36 cellular contexts compared by ENCODE assay signal in genomic region chr3:114206342-114206741, GRCh38. TPM values are rescaled to one million over a fixed set of nuclear protein-coding genes. Genes with fewer than 3 reads are reported as not detected.
"Had no signal": no experiment of that assay in that cellular context is flagged by ENCODE, and none has a peak within 500 bp of the region (broad histone marks: within the 10 kb centered on the region; RNA-seq: fewer than 3 reads in every experiment).

No MANE protein-coding gene starts in this region.

- H3K4me3 Mint-ChIP-seq: activated B cell treated with CpG ODN at 0.5 μM for 24 hours; activated CD4-positive, alpha-beta memory T cell treated with anti-CD3 and anti-CD28 coated beads for 36 hours; activated CD4-positive, alpha-beta T cell treated with anti-CD3 and anti-CD28 coated beads, Interleukin-2, amount 10 ng/mL, durations not matched to agents 7 days and 5 days; activated naive CD4-positive, alpha-beta T cell treated with anti-CD3 and anti-CD28 coated beads for 36 hours; activated naive CD8-positive, alpha-beta T cell treated with anti-CD3 and anti-CD28 coated beads, Interleukin-2, amount 10 ng/mL, durations not matched to agents 7 days and 5 days; activated T-cell treated with anti-CD3 and anti-CD28 coated beads, Interleukin-2, amount 50 U/mL, for 4 hours; activated T-cell treated with anti-CD3 and anti-CD28 coated beads, Interleukin-2, amount 50 U/mL, for 72 hours; activated T-helper 1 cell treated with anti-CD3 and anti-CD28 coated beads, Interleukin-12 subunit alpha, Interleukin-12 subunit beta, Interleukin-2, Interleukin-4 antibody, amounts not matched to agents 30 ng/mL and 10 ng/mL and 1 ng/mL, durations not matched to agents 14 hours and 24 hours and 36 hours; activated T-helper 17 cell treated with anti-CD3 and anti-CD28 coated beads, Interleukin-2, amount 50 U/mL, for 72 hours; T-helper 1 cell treated with Interleukin-12 subunit alpha and Interleukin-12 subunit beta and Interleukin-4 antibody, amounts not matched to agents 30 μg/mL and 1 μg/mL, for 36 hours; T-helper 2 cell treated with Interferon-gamma antibody and Interleukin-4, amounts not matched to agents 5 μg/mL and 100 μg/mL, for 36 hours had no signal

- H3K4me1 Mint-ChIP-seq: activated CD4-positive, alpha-beta T cell treated with anti-CD3 and anti-CD28 coated beads, Interleukin-2, amount 10 ng/mL, durations not matched to agents 7 days and 5 days had no signal

- ATAC-seq: activated T-cell treated with anti-CD3 and anti-CD28 coated beads, Interleukin-2, amount 50 U/mL, for 4 hours; activated T-cell treated with anti-CD3 and anti-CD28 coated beads, Interleukin-2, amount 50 U/mL, for 72 hours; activated T-helper 17 cell treated with anti-CD3 and anti-CD28 coated beads, Interleukin-2, amount 50 U/mL, for 72 hours; body of pancreas had no signal

- DNase-seq: activated B cell treated with CpG ODN at 0.5 μM for 24 hours; activated CD4-positive, alpha-beta memory T cell treated with anti-CD3 and anti-CD28 coated beads for 36 hours; activated CD4-positive, alpha-beta T cell treated with anti-CD3 and anti-CD28 coated beads, Interleukin-2, amount 10 ng/mL, durations not matched to agents 7 days and 5 days; activated CD4-positive, alpha-beta T cell treated with anti-CD3 and anti-CD28 coated beads, Interleukin-2, amount 50 U/mL, for 4 hours; activated CD4-positive, CD25-positive, alpha-beta regulatory T cell treated with anti-CD3 and anti-CD28 coated beads, Interleukin-2, amount 50 U/mL, for 72 hours; activated CD8-positive, alpha-beta memory T cell treated with anti-CD3 and anti-CD28 coated beads, Interleukin-2, amount 50 U/mL, for 4 hours; activated effector memory CD4-positive, alpha-beta T cell treated with anti-CD3 and anti-CD28 coated beads, Interleukin-2, amount 50 U/mL, for 16 hours; activated gamma-delta T cell treated with Interleukin-2 at 50 U/mL for 16 hours; activated naive CD4-positive, alpha-beta T cell; activated naive CD4-positive, alpha-beta T cell treated with anti-CD3 and anti-CD28 coated beads for 36 hours; activated naive CD4-positive, alpha-beta T cell treated with anti-CD3 and anti-CD28 coated beads, Interleukin-2, amount 50 U/mL, for 16 hours; activated naive CD8-positive, alpha-beta T cell treated with anti-CD3 and anti-CD28 coated beads, Interleukin-2, amount 10 ng/mL, durations not matched to agents 7 days and 5 days; activated T-cell treated with anti-CD3 and anti-CD28 coated beads for 4 hours; activated T-cell treated with anti-CD3 and anti-CD28 coated beads, Interleukin-2, amount 50 U/mL, for 1 hour; activated T-cell treated with anti-CD3 and anti-CD28 coated beads, Interleukin-2, amount 50 U/mL, for 4 hours; activated T-cell treated with anti-CD3 and anti-CD28 coated beads, Interleukin-2, amount 50 U/mL, for 72 hours; adrenal gland; amniotic stem cell; aorta; body of pancreas; brain microvascular endothelial cell; central memory CD4-positive, alpha-beta T cell; SW 1271; T-helper 1 cell; T-helper 2 cell; T-helper 9 cell had no signal

- H3K27ac Mint-ChIP-seq: activated B cell treated with CpG ODN at 0.5 μM for 24 hours; activated CD4-positive, alpha-beta memory T cell treated with anti-CD3 and anti-CD28 coated beads for 36 hours; activated CD4-positive, alpha-beta T cell treated with anti-CD3 and anti-CD28 coated beads, Interleukin-2, amount 10 ng/mL, durations not matched to agents 7 days and 5 days; activated naive CD4-positive, alpha-beta T cell treated with anti-CD3 and anti-CD28 coated beads for 36 hours; activated naive CD4-positive, alpha-beta T cell treated with anti-CD3 and anti-CD28 coated beads, Interleukin-2, amount 50 U/mL, for 72 hours; activated naive CD8-positive, alpha-beta T cell treated with anti-CD3 and anti-CD28 coated beads, Interleukin-2, amount 10 ng/mL, durations not matched to agents 7 days and 5 days; activated T-cell treated with anti-CD3 and anti-CD28 coated beads, Interleukin-2, amount 50 U/mL, for 72 hours; activated T-helper 1 cell treated with anti-CD3 and anti-CD28 coated beads, Interleukin-12 subunit alpha, Interleukin-12 subunit beta, Interleukin-2, Interleukin-4 antibody, amounts not matched to agents 30 ng/mL and 10 ng/mL and 1 ng/mL, durations not matched to agents 14 hours and 24 hours and 36 hours; activated T-helper 17 cell treated with anti-CD3 and anti-CD28 coated beads, Interleukin-2, amount 50 U/mL, for 72 hours; T-helper 1 cell treated with Interleukin-12 subunit alpha and Interleukin-12 subunit beta and Interleukin-4 antibody, amounts not matched to agents 30 μg/mL and 1 μg/mL, for 36 hours; T-helper 2 cell treated with Interferon-gamma antibody and Interleukin-4, amounts not matched to agents 5 μg/mL and 100 μg/mL, for 36 hours had no signal

- H3K27me3 Mint-ChIP-seq: activated B cell treated with CpG ODN at 0.5 μM for 24 hours; activated CD4-positive, alpha-beta memory T cell treated with anti-CD3 and anti-CD28 coated beads for 36 hours; activated naive CD8-positive, alpha-beta T cell treated with anti-CD3 and anti-CD28 coated beads, Interleukin-2, amount 10 ng/mL, durations not matched to agents 7 days and 5 days; activated T-helper 17 cell treated with anti-CD3 and anti-CD28 coated beads, Interleukin-2, amount 50 U/mL, for 72 hours had no signal

- H3K9me3 Mint-ChIP-seq: activated B cell treated with CpG ODN at 0.5 μM for 24 hours; activated CD4-positive, alpha-beta memory T cell treated with anti-CD3 and anti-CD28 coated beads for 36 hours; activated T-cell treated with anti-CD3 and anti-CD28 coated beads, Interleukin-2, amount 50 U/mL, for 4 hours; activated T-helper 1 cell treated with anti-CD3 and anti-CD28 coated beads, Interleukin-12 subunit alpha, Interleukin-12 subunit beta, Interleukin-2, Interleukin-4 antibody, amounts not matched to agents 30 ng/mL and 10 ng/mL and 1 ng/mL, durations not matched to agents 14 hours and 24 hours and 36 hours; activated T-helper 17 cell treated with anti-CD3 and anti-CD28 coated beads, Interleukin-2, amount 50 U/mL, for 72 hours; T-helper 1 cell treated with Interleukin-12 subunit alpha and Interleukin-12 subunit beta and Interleukin-4 antibody, amounts not matched to agents 30 μg/mL and 1 μg/mL, for 36 hours; T-helper 2 cell treated with Interferon-gamma antibody and Interleukin-4, amounts not matched to agents 5 μg/mL and 100 μg/mL, for 36 hours had no signal

RNA-seq across cellular contexts. Expression of gene DRD3, which starts 27.5 kb away (rescaled TPM):
- total RNA-seq: activated B cell treated with CpG ODN at 0.5 μM for 24 hours; activated CD4-positive, alpha-beta memory T cell treated with anti-CD3 and anti-CD28 coated beads for 36 hours; activated CD4-positive, alpha-beta T cell treated with anti-CD3 and anti-CD28 coated beads, Interleukin-2, amount 10 ng/mL, durations not matched to agents 7 days and 5 days; activated CD8-positive, alpha-beta memory T cell treated with anti-CD3 and anti-CD28 coated beads for 36 hours; activated naive CD4-positive, alpha-beta T cell treated with anti-CD3 and anti-CD28 coated beads for 36 hours; activated naive CD4-positive, alpha-beta T cell treated with anti-CD3 and anti-CD28 coated beads, Interleukin-2, amount 50 U/mL, for 72 hours; activated T-cell treated with anti-CD3 and anti-CD28 coated beads, Interleukin-2, amount 50 U/mL, for 4 hours; activated T-cell treated with anti-CD3 and anti-CD28 coated beads, Interleukin-2, amount 50 U/mL, for 72 hours; activated T-helper 1 cell treated with anti-CD3 and anti-CD28 coated beads, Interleukin-12 subunit alpha, Interleukin-12 subunit beta, Interleukin-2, Interleukin-4 antibody, amounts not matched to agents 30 ng/mL and 10 ng/mL and 1 ng/mL, durations not matched to agents 14 hours and 24 hours and 36 hours; activated T-helper 17 cell treated with anti-CD3 and anti-CD28 coated beads, Interleukin-2, amount 50 U/mL, for 72 hours; adrenal gland; aorta; astrocyte; body of pancreas; breast epithelium; cardiac septum; cerebellum had no signal

RNA-seq across cellular contexts. Expression of gene ZNF80, which starts 31.0 kb away (rescaled TPM):
- total RNA-seq: adrenal gland, astrocyte, body of pancreas, cardiac septum had no signal
